ENCODE assay signal across 10 cellular contexts in the genomic region with DNA sequence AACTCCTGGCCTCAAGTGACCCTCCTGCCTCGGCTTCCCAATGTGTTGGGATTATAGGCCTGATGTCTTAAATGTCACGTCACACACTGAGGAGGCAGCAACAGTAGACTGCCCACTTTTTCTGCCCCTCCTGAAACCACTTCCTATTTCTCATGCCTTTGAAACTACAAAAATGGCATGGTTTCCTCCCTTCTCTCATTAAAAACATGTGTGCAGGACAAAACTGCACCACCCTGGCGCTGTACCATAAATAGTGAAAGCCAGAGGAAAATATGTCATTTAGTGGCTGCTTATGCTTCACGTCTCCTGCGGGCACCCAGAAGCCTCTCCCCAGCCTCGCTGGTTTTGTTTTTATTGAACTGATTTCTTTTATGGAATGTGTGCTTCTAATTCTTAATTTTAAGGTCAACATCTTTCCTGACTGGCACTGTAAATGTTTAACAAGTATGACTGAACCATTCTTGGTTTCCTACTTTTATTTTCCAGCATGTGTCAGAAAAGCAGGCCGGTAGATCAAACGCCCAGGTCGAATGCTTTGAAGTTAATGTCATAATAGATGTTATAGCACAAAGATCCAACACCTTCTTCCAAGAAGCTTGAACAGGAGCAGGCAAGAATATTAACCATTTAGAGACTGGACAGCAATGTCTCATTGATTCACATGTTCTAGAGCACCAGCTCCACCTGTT. TPM values are rescaled to one million over a fixed set of nuclear protein-coding genes. Genes with fewer than 3 reads are reported as not detected.
DNase-seq lines count a peak whose midpoint lies in the region; ATAC-seq lines count a peak whose summit lies in the region.
"Had no signal": no experiment of that assay in that cellular context is flagged by ENCODE, and none has a peak within 500 bp of the region (broad histone marks: within the 10 kb centered on the region; RNA-seq: fewer than 3 reads in every experiment).

No MANE protein-coding gene starts in this region.

- no peak overlapping the region for H3K9ac ChIP-seq in endocrine pancreas (ENCODE audit: control insufficient read depth, insufficient read depth, low read length)

- peak overlapping the region; percentile 12 for H3K4me3 ChIP-seq in endocrine pancreas (ENCODE audit: control insufficient read depth, insufficient read depth, low read length)
- H3K4me3 ChIP-seq: adrenal gland had no signal

- peaks cover 3% of the 10 kb centered on the region for H3K4me1 ChIP-seq in endocrine pancreas (ENCODE audit: control insufficient read depth, insufficient read depth, low read length)
- H3K4me1 ChIP-seq: adrenal gland had no signal

- H3K36me3 ChIP-seq in endocrine pancreas (ENCODE audit: control insufficient read depth, insufficient read depth, low read length): no peaks in the 10 kb centered on the region
- H3K36me3 ChIP-seq: adrenal gland had no signal

- DNase-seq in GM04504 (ENCODE audit: low read depth) (peak; percentile 92), NOMO-1 (lab: John Stamatoyannopoulos, UW; ENCODE audit: unreplicated experiment in 2 of 2) (peak; percentile 50 to 63), renal cortical epithelial cell (ENCODE audit: low read depth) (peak; percentile 93), NCI-H1436 (lab: John Stamatoyannopoulos, UW) (no peak)
- DNase-seq: activated B cell treated with CpG ODN at 0.5 μM for 24 hours, adrenal gland, NCI-H526 had no signal

- no peaks in the 10 kb centered on the region for H3K27me3 ChIP-seq in endocrine pancreas (ENCODE audit: control insufficient read depth, insufficient read depth, low read length)
- H3K27me3 ChIP-seq: adrenal gland had no signal

- ATAC-seq in HG02870 (IDR thresholded peaks at IDR 0.05; ENCODE audit: unreplicated experiment) (no peak), HG02642 (IDR thresholded peaks at IDR 0.05; ENCODE audit: poor library complexity, unreplicated experiment) (no peak)

- H3K9me3 ChIP-seq in endocrine pancreas (ENCODE audit: control insufficient read depth, low read length): no peaks in the 10 kb centered on the region
- H3K9me3 ChIP-seq: adrenal gland had no signal

RNA-seq across cellular contexts. Expression of a gene that starts 59.6 kb away (rescaled TPM):
- 0.17 TPM in 1 of 2 replicates, not detected in the other for total RNA-seq in renal cortical epithelial cell
- total RNA-seq: activated B cell treated with CpG ODN at 0.5 μM for 24 hours had no signal
